Comparison of ENCODE assay signal across 22 cellular contexts in genomic region chr11:104462346-104462745, GRCh38.
DNase-seq lines count a peak whose midpoint lies in the region; ATAC-seq and TF ChIP-seq lines count a peak whose summit lies in the region.
"Had no signal": no experiment of that assay in that cellular context is flagged by ENCODE, and none has a peak within 500 bp of the region (broad histone marks: within the 10 kb centered on the region; RNA-seq: fewer than 3 reads in every experiment).

No MANE protein-coding gene starts in this region.

- H3K23me2 ChIP-seq in H9 (ENCODE audit: insufficient read length, low read depth, low read length, poor library complexity, severe bottlenecking) = no peaks in the 10 kb centered on the region

- H4K91ac ChIP-seq in H9 (ENCODE audit: insufficient read length, low read depth, low read length) = no peak overlapping the region

- H3K4ac ChIP-seq in H9 (ENCODE audit: low read depth, low read length) = no peak overlapping the region

- no peaks in the 10 kb centered on the region for H3K27me3 ChIP-seq in foreskin keratinocyte
- H3K27me3 ChIP-seq in CD8-positive, alpha-beta memory T cell (ENCODE audit: insufficient read depth, low read length, poor library complexity, severe bottlenecking) = no peaks in the 10 kb centered on the region
- H3K27me3 ChIP-seq in tibial artery = no peaks in the 10 kb centered on the region
- H3K27me3 ChIP-seq in H9 (ENCODE audit: insufficient read depth, low read length) = no peaks in the 10 kb centered on the region
- H3K27me3 ChIP-seq: ascending aorta, BE2C, Peyer's patch, tibial nerve had no signal

- no peaks in the 10 kb centered on the region for H3K4me1 Mint-ChIP-seq in CD8-positive, alpha-beta memory T cell
- H3K4me1 Mint-ChIP-seq in H9 = no peaks in the 10 kb centered on the region
- H3K4me1 Mint-ChIP-seq: GM23338, natural killer cell, WTC11 had no signal

- no peak overlapping the region for H2AFZ ChIP-seq in H9 (ENCODE audit: low read length)
- H2AFZ ChIP-seq: GM23338 had no signal

- POLR2A ChIA-PET in CD8-positive, alpha-beta memory T cell (lab: Charles Lee) = no interaction called here

- no peak overlapping the region for H3K14ac ChIP-seq in H9 (ENCODE audit: insufficient read depth, low read length)

- no peak overlapping the region for H4K5ac ChIP-seq in H9 (ENCODE audit: insufficient read length, low read depth, low read length)

- H3K56ac ChIP-seq in H9 (ENCODE audit: insufficient read length, low read depth, low read length) = no peak overlapping the region

- H3K27ac ChIP-seq in foreskin keratinocyte (no peak overlapping the region), tibial artery (no peak overlapping the region), H9 (ENCODE audit: insufficient read length, low read depth, low read length) (no peak overlapping the region)
- no peak overlapping the region for H3K27ac ChIP-seq in CD8-positive, alpha-beta memory T cell (ENCODE audit: low read depth, low read length)
- H3K27ac ChIP-seq: ascending aorta, Peyer's patch, tibial nerve had no signal

- peak; percentile 5 for DNase-seq in AG08395 (ENCODE audit: low spot score)
- DNase-seq in HFF-Myc (ENCODE audit: extremely low read depth, low read depth) = peak; percentile 25
- DNase-seq in astrocyte of the cerebellum (ENCODE audit: low read depth) = peak; percentile 4
- no peak for DNase-seq in foreskin keratinocyte
- no peak for DNase-seq in CD8-positive, alpha-beta memory T cell
- DNase-seq in tibial artery = no peak
- DNase-seq in H9 = no peak
- no peak for DNase-seq in glomerular visceral epithelial cell (ENCODE audit: extremely low spot score)
- DNase-seq: activated effector memory CD4-positive, alpha-beta T cell treated with anti-CD3 and anti-CD28 coated beads, Interleukin-2, amount 50 U/mL, for 16 hours; BE2C; foreskin melanocyte; natural killer cell; NCI-H1417; NCI-H524; Peyer's patch; stimulated activated CD8-positive, alpha-beta memory T cell treated with anti-CD3 and anti-CD28 coated beads, Interleukin-4, amount 100 ng/mL, for 48 hours; SW 1271 had no signal

- no peaks in the 10 kb centered on the region for H3K36me3 ChIP-seq in CD8-positive, alpha-beta memory T cell (ENCODE audit: insufficient read depth, low read length)
- H3K36me3 ChIP-seq in tibial artery = no peaks in the 10 kb centered on the region
- H3K36me3 ChIP-seq: ascending aorta, BE2C, Peyer's patch, tibial nerve had no signal

- H3K4me1 ChIP-seq in foreskin keratinocyte (peaks cover 4% of the 10 kb centered on the region), tibial artery (no peaks in the 10 kb centered on the region), H9 (ENCODE audit: insufficient read depth, low read length) (no peaks in the 10 kb centered on the region)
- H3K4me1 ChIP-seq in CD8-positive, alpha-beta memory T cell (ENCODE audit: insufficient read depth, low read length) = no peaks in the 10 kb centered on the region
- H3K4me1 ChIP-seq: ascending aorta, BE2C, Peyer's patch, tibial nerve had no signal

- H2BK12ac ChIP-seq in H9 (ENCODE audit: insufficient read length, low read depth, low read length) = no peak overlapping the region

- no peak overlapping the region for H3K4me3 ChIP-seq in HFF-Myc (replicated peaks; ENCODE audit: low read depth, low read length)
- H3K4me3 ChIP-seq in astrocyte of the cerebellum (ENCODE audit: low read depth, low read length) = no peak overlapping the region
- H3K4me3 ChIP-seq in CD8-positive, alpha-beta memory T cell (ENCODE audit: low read length) = no peak overlapping the region
- H3K4me3 ChIP-seq in tibial artery = no peak overlapping the region
- H3K4me3 ChIP-seq: ascending aorta, GM23338, lung, Peyer's patch, tibial nerve had no signal

- no peaks in the 10 kb centered on the region for H3K79me1 ChIP-seq in H9 (ENCODE audit: insufficient read depth, low read depth, low read length, poor library complexity, severe bottlenecking)

- H3K9me3 Mint-ChIP-seq in CD8-positive, alpha-beta memory T cell = no peaks in the 10 kb centered on the region
- H3K9me3 Mint-ChIP-seq in H9 = no peaks in the 10 kb centered on the region
- H3K9me3 Mint-ChIP-seq: GM23338, natural killer cell had no signal

- H3K27me3 Mint-ChIP-seq in CD8-positive, alpha-beta memory T cell = peaks cover 0 to 2% of the 10 kb centered on the region in 2 donors
- no peaks in the 10 kb centered on the region for H3K27me3 Mint-ChIP-seq in H9 (ENCODE audit: low read depth)

- no peak overlapping the region for H2BK20ac ChIP-seq in H9 (ENCODE audit: low read depth, low read length, poor library complexity, severe bottlenecking)

- H2AK5ac ChIP-seq in H9 (ENCODE audit: insufficient read length, low read length) = no peak overlapping the region

- intact Hi-C loops in tibial artery (cut with DNase I; ENCODE audit: low total_unique reads) = no loop called here

- no peak overlapping the region for H3K9ac ChIP-seq in H9 (ENCODE audit: extremely low read depth, insufficient read length, low read length)

- H3K23ac ChIP-seq in H9 (ENCODE audit: insufficient read length, low read depth, low read length) = no peak overlapping the region

- H4K8ac ChIP-seq in H9 (replicated peaks; ENCODE audit: insufficient read length, low read depth, low read length) = no peak overlapping the region

- no peaks in the 10 kb centered on the region for H3K79me2 ChIP-seq in H9 (ENCODE audit: insufficient read depth, low read length)

- in situ Hi-C loops in astrocyte of the cerebellum (cut with HindIII; ENCODE audit: low sequenced_read_pairs) = loop anchor here (10.0 kb wide), 1 partner anchor 58 kb away; no protein-coding TSS in a partner anchor

- H3K27ac Mint-ChIP-seq in CD8-positive, alpha-beta memory T cell = no peak overlapping the region
- no peak overlapping the region for H3K27ac Mint-ChIP-seq in H9
- H3K27ac Mint-ChIP-seq: GM23338, natural killer cell, WTC11 had no signal

- TF ChIP-seq CTCF in HFF-Myc (IDR thresholded peaks at IDR 0.05; ENCODE audit: low read depth, low read length, missing control alignments) = no peak
- no peak for TF ChIP-seq CTCF in astrocyte of the cerebellum (IDR thresholded peaks at IDR 0.05; ENCODE audit: low read depth, low read length, missing control alignments)
- TF ChIP-seq CTCF in foreskin keratinocyte (conservative IDR thresholded peaks at IDR 0.05) = no peak
- TF ChIP-seq CTCF in tibial artery (IDR thresholded peaks at IDR 0.05) = no peak
- no peak for TF ChIP-seq CTCF in H9 (conservative IDR thresholded peaks at IDR 0.05)

- no peak overlapping the region for H3K4me3 Mint-ChIP-seq in CD8-positive, alpha-beta memory T cell
- H3K4me3 Mint-ChIP-seq in H9 = no peak overlapping the region
- H3K4me3 Mint-ChIP-seq: GM23338, natural killer cell, WTC11 had no signal

- no peaks in the 10 kb centered on the region for H4K20me1 ChIP-seq in H9 (ENCODE audit: control insufficient read depth, insufficient read depth, insufficient read length)

- no peak overlapping the region for H3T11ph ChIP-seq in H9 (ENCODE audit: low read length)

- H3K9me3 ChIP-seq in CD8-positive, alpha-beta memory T cell (ENCODE audit: low read length) = no peaks in the 10 kb centered on the region
- no peaks in the 10 kb centered on the region for H3K9me3 ChIP-seq in tibial artery
- H3K9me3 ChIP-seq in H9 (ENCODE audit: control insufficient read depth, low read depth, low read length) = no peaks in the 10 kb centered on the region
- H3K9me3 ChIP-seq: ascending aorta, BE2C, Peyer's patch, tibial nerve had no signal

- H3K36me3 Mint-ChIP-seq in CD8-positive, alpha-beta memory T cell = no peaks in the 10 kb centered on the region
- no peaks in the 10 kb centered on the region for H3K36me3 Mint-ChIP-seq in H9 (ENCODE audit: insufficient read depth in 1 of 3, low read depth in 3 of 3)
- H3K36me3 Mint-ChIP-seq: natural killer cell, WTC11 had no signal

- H2BK5ac ChIP-seq in H9 (ENCODE audit: insufficient read length, low read length) = no peak overlapping the region

- ATAC-seq in foreskin keratinocyte = peak; percentile 56
- ATAC-seq: GM23338, natural killer cell, WTC11 had no signal

- no peak overlapping the region for H3K18ac ChIP-seq in H9 (ENCODE audit: insufficient read length, low read depth, low read length)

- no peak overlapping the region for H2BK120ac ChIP-seq in H9 (ENCODE audit: low read depth, low read length, poor library complexity, severe bottlenecking)

- H3K4me2 ChIP-seq in H9 (ENCODE audit: insufficient read depth, insufficient read length, low read length) = no peak overlapping the region
- H3K4me2 ChIP-seq: GM23338 had no signal

- CTCF ChIA-PET in CD8-positive, alpha-beta memory T cell (lab: Charles Lee) = no interaction called here

- H2BK15ac ChIP-seq in H9 (ENCODE audit: low read depth, low read length) = no peak overlapping the region

- no CpG with 5 or more reads among the region's 2 CpGs for WGBS in H9 (ENCODE audit: extremely low coverage, insufficient read length, low lambda C conversion rate)

Comparison
In these comparisons a context has a peak if more than half of its experiments do, and no peak if none do; other contexts are left out.
1. DNase-seq: peak in AG08395 (single experiment), HFF-Myc (single experiment) and astrocyte of the cerebellum (single experiment); none in foreskin keratinocyte (0 of 2), CD8-positive, alpha-beta memory T cell (0 of 5), tibial artery (0 of 2), H9 (single experiment) and glomerular visceral epithelial cell (single experiment).